In the genomic region with DNA sequence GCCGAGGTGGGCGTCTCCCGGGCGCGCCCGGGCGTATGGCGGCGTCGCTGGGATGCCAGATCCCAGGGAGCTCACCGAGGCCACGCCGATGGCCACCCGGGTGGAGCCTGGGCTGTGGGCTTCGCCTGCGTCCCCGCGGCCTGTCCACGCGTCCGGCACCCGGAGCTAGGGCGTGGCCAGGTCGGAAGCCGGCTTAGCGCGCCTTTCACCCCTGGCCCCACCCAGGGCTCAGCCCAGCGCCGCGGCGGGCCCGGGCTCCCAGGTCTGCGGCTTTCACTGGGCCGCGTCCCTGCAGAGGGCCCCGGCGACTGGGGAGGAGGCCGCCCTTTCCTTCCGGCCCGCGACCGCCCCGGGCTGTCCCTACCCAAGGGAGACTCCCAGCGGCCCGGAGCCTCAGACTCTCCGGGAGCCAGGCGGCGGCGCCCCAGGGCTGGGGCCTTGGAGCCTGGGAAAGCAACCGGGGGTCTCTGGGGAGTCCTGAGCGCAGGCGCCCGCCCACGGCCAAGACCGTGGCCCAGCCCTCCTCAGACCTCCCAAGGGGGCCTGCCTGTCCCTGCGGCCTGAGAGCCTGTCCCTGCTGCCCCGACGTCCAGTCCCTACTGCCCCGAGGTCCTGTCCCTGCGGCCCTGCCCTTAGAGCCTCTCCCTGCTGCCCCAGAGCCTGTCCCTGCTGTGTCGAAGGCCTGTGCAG, we compare ENCODE assay signal across 9 cellular contexts. TPM values are rescaled to one million over a fixed set of nuclear protein-coding genes. Genes with fewer than 3 reads are reported as not detected.
DNase-seq lines count a peak whose midpoint lies in the region; ATAC-seq and TF ChIP-seq lines count a peak whose summit lies in the region.
"Had no signal": no experiment of that assay in that cellular context is flagged by ENCODE, and none has a peak within 500 bp of the region (broad histone marks: within the 10 kb centered on the region; RNA-seq: fewer than 3 reads in every experiment).

No MANE protein-coding gene starts in this region.

- peak overlapping the region; percentile 48 for H3K4me3 ChIP-seq in GM12875 (ENCODE audit: low read depth, low read length)
- H3K4me3 ChIP-seq: right lobe of liver had no signal

- peak overlapping the region; percentile 40 for H3K4me3 Mint-ChIP-seq in dendritic cell treated with granulocyte-macrophage colony-stimulating factor and Interleukin-4, amounts not matched to agents 40 ng/mL and 50 ng/mL, for 4 days

- peak; percentile 61 for DNase-seq in retina
- no peak for DNase-seq in OCI-M2 (lab: John Stamatoyannopoulos, UW; ENCODE audit: unreplicated experiment)
- DNase-seq in H4 (ENCODE audit: low spot score) = no peak
- DNase-seq in SHP77 (lab: John Stamatoyannopoulos, UW) = no peak
- DNase-seq: right lobe of liver had no signal

- H3K27me3 Mint-ChIP-seq in dendritic cell treated with granulocyte-macrophage colony-stimulating factor and Interleukin-4, amounts not matched to agents 40 ng/mL and 50 ng/mL, for 4 days = peaks cover 60% of the 10 kb centered on the region

- no peak overlapping the region for H3K27ac Mint-ChIP-seq in dendritic cell treated with granulocyte-macrophage colony-stimulating factor and Interleukin-4, amounts not matched to agents 40 ng/mL and 50 ng/mL, for 4 days

- peak; percentile 44 for ATAC-seq in HG02852 (IDR thresholded peaks at IDR 0.05; ENCODE audit: unreplicated experiment)
- ATAC-seq in HG02970 (IDR thresholded peaks at IDR 0.05; ENCODE audit: low FRiP score, unreplicated experiment) = no peak

- H3K4me1 Mint-ChIP-seq in dendritic cell treated with granulocyte-macrophage colony-stimulating factor and Interleukin-4, amounts not matched to agents 40 ng/mL and 50 ng/mL, for 4 days (ENCODE audit: low read depth) = peaks cover 12% of the 10 kb centered on the region

- intact Hi-C loops in dendritic cell treated with granulocyte-macrophage colony-stimulating factor and Interleukin-4, amounts not matched to agents 40 ng/mL and 50 ng/mL, for 4 days (cut with micrococcal nuclease) = no loop called here

- TF ChIP-seq CTCF in GM12875 (IDR thresholded peaks at IDR 0.05; ENCODE audit: borderline replicate concordance, insufficient read depth, low read depth, low read length) = no peak

- no peaks in the 10 kb centered on the region for H3K36me3 Mint-ChIP-seq in dendritic cell treated with granulocyte-macrophage colony-stimulating factor and Interleukin-4, amounts not matched to agents 40 ng/mL and 50 ng/mL, for 4 days (ENCODE audit: low read depth)

- peaks cover 6% of the 10 kb centered on the region for H3K9me3 Mint-ChIP-seq in dendritic cell treated with granulocyte-macrophage colony-stimulating factor and Interleukin-4, amounts not matched to agents 40 ng/mL and 50 ng/mL, for 4 days

RNA-seq across cellular contexts. Expression of a gene that starts 36.3 kb away (rescaled TPM):
- total RNA-seq in H4 (2014; rRNA removed; shearing (Covaris generic)) = 85.8 and 96.9 TPM in 2 replicates
